Comparison of ENCODE assay signal across 2 cellular contexts in the genomic region with DNA sequence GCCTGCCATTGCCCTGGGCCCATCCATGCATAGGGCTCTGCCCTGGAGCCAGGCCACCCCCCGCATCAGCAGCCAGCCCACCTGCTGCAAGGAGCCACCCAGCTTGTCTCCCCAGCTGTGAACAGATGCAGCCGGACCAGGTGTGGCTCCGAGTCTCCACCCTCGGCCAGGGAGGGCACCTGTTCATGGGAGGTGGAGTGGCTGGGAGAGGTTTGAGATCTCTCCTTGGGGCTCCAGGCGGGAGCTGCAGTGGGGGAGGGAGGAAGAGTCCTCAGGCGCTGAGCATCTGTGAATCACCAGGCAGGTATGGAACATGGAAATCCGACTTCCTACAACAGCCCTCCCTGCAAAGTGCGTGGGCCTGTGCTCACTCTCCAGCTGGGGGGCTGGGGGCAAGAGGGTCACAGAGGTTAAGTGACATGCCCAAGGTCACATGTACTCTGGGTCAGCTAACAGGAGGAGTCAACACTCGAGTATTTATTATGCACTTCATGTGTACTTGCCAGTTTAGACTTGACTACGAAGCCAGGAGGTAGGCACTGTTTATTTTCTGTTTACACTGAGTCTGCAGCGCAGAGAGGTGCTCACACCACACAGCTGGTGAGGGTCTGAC.
A peak's percentile ranks its signal among the peaks of the same experiment; 100 is the strongest.
TF ChIP-seq lines count a peak whose summit lies in the region.

No MANE protein-coding gene starts in this region.

TF ChIP-seq in IMR-90, 13 proteins besides CTCF, POLR2A, EP300 and RAD21:
- TF ChIP-seq FOS (IDR thresholded peaks at IDR 0.05; ENCODE audit: low read depth, low read length) (peak; percentile 52), CHD1 (IDR thresholded peaks at IDR 0.05; ENCODE audit: low read depth, low read length) (no peak), MAZ (IDR thresholded peaks at IDR 0.05; ENCODE audit: borderline replicate concordance, low read depth, low read length) (peak; percentile 64; the same call in 1 of the 2 replicates)
TF ChIP-seq in IMR-90: peak in this region for 2.

TF ChIP-seq in WTC11, 78 proteins besides CTCF, POLR2A, EP300 and RAD21:
- TF ChIP-seq ZNF396 (CRISPR knock-in tag; IDR thresholded peaks at IDR 0.05; ENCODE audit: borderline replicate concordance) (no peak), ZNF423 (CRISPR knock-in tag; IDR thresholded peaks at IDR 0.05) (0 out of 2 replicates have a peak, but pooled peaks have one; percentile 31)
- TF ChIP-seq, protein P1, sequence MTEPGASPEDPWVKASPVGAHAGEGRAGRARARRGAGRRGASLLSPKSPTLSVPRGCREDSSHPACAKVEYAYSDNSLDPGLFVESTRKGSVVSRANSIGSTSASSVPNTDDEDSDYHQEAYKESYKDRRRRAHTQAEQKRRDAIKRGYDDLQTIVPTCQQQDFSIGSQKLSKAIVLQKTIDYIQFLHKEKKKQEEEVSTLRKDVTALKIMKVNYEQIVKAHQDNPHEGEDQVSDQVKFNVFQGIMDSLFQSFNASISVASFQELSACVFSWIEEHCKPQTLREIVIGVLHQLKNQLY (CRISPR knock-in tag; IDR thresholded peaks at IDR 0.05): no peak
